1 cellular context compared by ENCODE assay signal in genomic region chr22:39343259-39344045, GRCh38.
TF ChIP-seq lines count a peak whose summit lies in the region.

No MANE protein-coding gene starts in this region.

TF ChIP-seq in GM23338, 12 proteins besides CTCF, POLR2A, EP300 and RAD21 (continued from another document):
- TF ChIP-seq ZNF462 (CRISPR knock-in tag; IDR thresholded peaks at IDR 0.05): no peak
- TF ChIP-seq ETS1 (IDR thresholded peaks at IDR 0.05): no peak
TF ChIP-seq in GM23338: peak in this region for 0.
